ENCODE assay signal across 8 cellular contexts in genomic region chr4:16916719-16917337, GRCh38. TPM values are rescaled to one million over a fixed set of nuclear protein-coding genes. Genes with fewer than 3 reads are reported as not detected.
A peak's percentile ranks its signal among the peaks of the same experiment; 100 is the strongest.
DNase-seq lines count a peak whose midpoint lies in the region; ATAC-seq, FAIRE-seq and TF ChIP-seq lines count a peak whose summit lies in the region.
"Had no signal": no experiment of that assay in that cellular context is flagged by ENCODE, and none has a peak within 500 bp of the region (broad histone marks: within the 10 kb centered on the region; RNA-seq: fewer than 3 reads in every experiment).

No MANE protein-coding gene starts in this region.

- DNase-seq in GM18507 (ENCODE audit: extremely low spot score, insufficient read length, low read depth) (peak; percentile 22), MV-4-11 (lab: John Stamatoyannopoulos, UW) (peak; percentile 35), UCSD-AML1 (lab: John Stamatoyannopoulos, UW; ENCODE audit: unreplicated experiment) (peak; percentile 69), brain microvascular endothelial cell (peak; percentile 33), lung microvascular endothelial cell (ENCODE audit: low read depth in 2 of 2) (peak; percentile 75 to 79)
- DNase-seq in stimulated activated naive CD8-positive, alpha-beta T cell treated with anti-CD3 and anti-CD28 coated beads, Interleukin-15, amount 100 ng/mL, for 72 hours = peak; percentile 77 to 81

- H3K27me3 ChIP-seq in brain microvascular endothelial cell (replicated peaks) = no peaks in the 10 kb centered on the region

- H3K27me3 Mint-ChIP-seq in stimulated activated naive CD8-positive, alpha-beta T cell treated with anti-CD3 and anti-CD28 coated beads, Interleukin-15, amount 100 ng/mL, for 72 hours = no peaks in the 10 kb centered on the region
- H3K27me3 Mint-ChIP-seq: memory B cell had no signal

- FAIRE-seq in GM18507 (lab: Jason Lieb, UNC) = peak; percentile 69

- peak; percentile 77 for TF ChIP-seq CTCF in brain microvascular endothelial cell (IDR thresholded peaks at IDR 0.05; ENCODE audit: low read depth, low read length, missing control alignments)

- no peak overlapping the region for H3K4me3 Mint-ChIP-seq in stimulated activated naive CD8-positive, alpha-beta T cell treated with anti-CD3 and anti-CD28 coated beads, Interleukin-15, amount 100 ng/mL, for 72 hours
- H3K4me3 Mint-ChIP-seq: memory B cell had no signal

- H3K27ac ChIP-seq in brain microvascular endothelial cell = no peak overlapping the region

- H3K4me3 ChIP-seq in brain microvascular endothelial cell (ENCODE audit: low read depth, low read length) = no peak overlapping the region

- H3K4me1 Mint-ChIP-seq in stimulated activated naive CD8-positive, alpha-beta T cell treated with anti-CD3 and anti-CD28 coated beads, Interleukin-15, amount 100 ng/mL, for 72 hours = peaks cover 12% of the 10 kb centered on the region
- H3K4me1 Mint-ChIP-seq: memory B cell had no signal

- H3K36me3 ChIP-seq in brain microvascular endothelial cell (replicated peaks) = no peaks in the 10 kb centered on the region

- no peak overlapping the region for H3K27ac Mint-ChIP-seq in stimulated activated naive CD8-positive, alpha-beta T cell treated with anti-CD3 and anti-CD28 coated beads, Interleukin-15, amount 100 ng/mL, for 72 hours
- H3K27ac Mint-ChIP-seq: memory B cell had no signal

- H3K9me3 Mint-ChIP-seq in stimulated activated naive CD8-positive, alpha-beta T cell treated with anti-CD3 and anti-CD28 coated beads, Interleukin-15, amount 100 ng/mL, for 72 hours = no peaks in the 10 kb centered on the region

- ATAC-seq in HG02623 (IDR thresholded peaks at IDR 0.05; ENCODE audit: unreplicated experiment) = peak; percentile 100
- peak; percentile 92 for ATAC-seq in stimulated activated naive CD8-positive, alpha-beta T cell treated with anti-CD3 and anti-CD28 coated beads, Interleukin-15, amount 100 ng/mL, for 72 hours

- in situ Hi-C loops in brain microvascular endothelial cell (cut with HindIII; ENCODE audit: low pct_ligation_motif_present, low sequenced_read_pairs) = no loop called here

RNA-seq across cellular contexts. Expression of gene LDB2, which starts 18.4 kb away (rescaled TPM):
- total RNA-seq in lung microvascular endothelial cell = 346 and 363 TPM in 2 replicates

Comparison
In these comparisons a context has a peak if more than half of its experiments do, and no peak if none do; other contexts are left out.
1. DNase-seq: peak in every context shown above with its lines; median percentile 79 in stimulated activated naive CD8-positive, alpha-beta T cell treated with anti-CD3 and anti-CD28 coated beads, Interleukin-15, amount 100 ng/mL, for 72 hours; 77 in lung microvascular endothelial cell; 69 in UCSD-AML1; 35 in MV-4-11; 33 in brain microvascular endothelial cell; 22 in GM18507.